8 cellular contexts compared by ENCODE assay signal in genomic region chr2:27262379-27263286, GRCh38. TPM values are rescaled to one million over a fixed set of nuclear protein-coding genes. Genes with fewer than 3 reads are reported as not detected.
DNase-seq lines count a peak whose midpoint lies in the region; TF ChIP-seq lines count a peak whose summit lies in the region.

TSS of gene SLC30A3 (minus strand) at chr2:27263047. CDS start at chr2:27262906, 141 bp downstream.

- H3K36me3 ChIP-seq in ectodermal cell (ENCODE audit: control insufficient read depth, insufficient read depth, low read length) = no peaks in the 10 kb centered on the region

- peak within 1 kb of the TSS; percentile 33 for H3K4me3 ChIP-seq in ectodermal cell (ENCODE audit: insufficient read depth, low read depth, low read length)

- peaks cover 15% of the 10 kb centered on the region for H3K4me1 ChIP-seq in ectodermal cell (ENCODE audit: control insufficient read depth, insufficient read depth, low read length)

- peak; percentile 3 for TF ChIP-seq CTCF in GM13976 (IDR thresholded peaks at IDR 0.05; ENCODE audit: borderline replicate concordance, control extremely low read depth, extremely low read depth, insufficient read depth, missing control alignments)

- peaks cover 81% of the 10 kb centered on the region for H3K27me3 ChIP-seq in ectodermal cell (ENCODE audit: control insufficient read depth, insufficient read depth, low read length, poor library complexity, severe bottlenecking)

- H3K27ac ChIP-seq in ectodermal cell (ENCODE audit: insufficient read depth, low read depth, low read length, poor library complexity, severe bottlenecking) = no peak within 1 kb of the TSS

- DNase-seq in GM13976 (ENCODE audit: low spot score) = peak; percentile 92
- DNase-seq in NCI-H1105 (lab: John Stamatoyannopoulos, UW) = peak; percentile 18
- peak; percentile 37 to 58 for DNase-seq in activated CD4-positive, alpha-beta T cell treated with anti-CD3 and anti-CD28 coated beads, Interleukin-2, amount 50 U/mL, for 24 hours (ENCODE audit: low read depth in 1 of 2, low spot score in 1 of 2)
- DNase-seq in midbrain (lab: John Stamatoyannopoulos, UW) = peak; percentile 11
- peak; percentile 47 for DNase-seq in stimulated activated CD8-positive, alpha-beta memory T cell treated with anti-CD3 and anti-CD28 coated beads, Interleukin-15, amount 100 ng/mL, for 24 hours (ENCODE audit: low read depth)
- no peak for DNase-seq in dedifferentiated amniotic fluid mesenchymal stem cell (ENCODE audit: extremely low spot score)
- DNase-seq in COLO829 (ENCODE audit: low spot score) = no peak

- in situ Hi-C loops in GM13976 (cut with MboI; ENCODE audit: low sequenced_read_pairs, unreplicated experiment) = no loop called here

- no peaks in the 10 kb centered on the region for H3K9me3 ChIP-seq in ectodermal cell (ENCODE audit: control insufficient read depth, low read length)

- 1% methylated on average over 96 of the region's 96 CpGs for WGBS in ectodermal cell, 2 experiments

RNA-seq across cellular contexts. Expression of gene SLC30A3, which starts in this region (rescaled TPM):
- polyA plus RNA-seq in ectodermal cell (2013, experiment 1 of 4) = 0.74 TPM
- 0.46 TPM for polyA plus RNA-seq in ectodermal cell (2013, experiment 2 of 4)
- polyA plus RNA-seq in ectodermal cell (2013, experiment 3 of 4) = 0.43 TPM
- polyA plus RNA-seq in ectodermal cell (2013, experiment 4 of 4) = 0.69 TPM

Comparison
In these comparisons a context has a peak if more than half of its experiments do, and no peak if none do; other contexts are left out.
1. DNase-seq: peak in GM13976 (single experiment), NCI-H1105 (single experiment), activated CD4-positive, alpha-beta T cell treated with anti-CD3 and anti-CD28 coated beads, Interleukin-2, amount 50 U/mL, for 24 hours (2 of 2), midbrain (single experiment) and stimulated activated CD8-positive, alpha-beta memory T cell treated with anti-CD3 and anti-CD28 coated beads, Interleukin-15, amount 100 ng/mL, for 24 hours (single experiment); none in dedifferentiated amniotic fluid mesenchymal stem cell (single experiment) and COLO829 (single experiment).